Comparison of ENCODE assay signal across 13 cellular contexts in genomic region chr1:43766818-43767525, GRCh38. TPM values are rescaled to one million over a fixed set of nuclear protein-coding genes. Genes with fewer than 3 reads are reported as not detected.
A peak's percentile ranks its signal among the peaks of the same experiment; 100 is the strongest.
DNase-seq lines count a peak whose midpoint lies in the region; ATAC-seq and TF ChIP-seq lines count a peak whose summit lies in the region.
"Had no signal": no experiment of that assay in that cellular context is flagged by ENCODE, and none has a peak within 500 bp of the region (broad histone marks: within the 10 kb centered on the region; RNA-seq: fewer than 3 reads in every experiment).

No MANE protein-coding gene starts in this region.

- 49 to 51% methylated on average over 4 to 5 of the region's 5 CpGs for WGBS in mesodermal cell (ENCODE audit: insufficient coverage in 2 of 2), 2 experiments
- WGBS in suprapubic skin, result 77% methylated on average over 5 of the region's 5 CpGs

- intact Hi-C loops in activated T-helper 2 cell treated with anti-CD3 and anti-CD28 coated beads, Interferon-gamma antibody, Interleukin-2, Interleukin-4, amounts not matched to agents 10 μg/mL and 5 μg/mL and 100 μg/mL, durations not matched to agents 14 hours and 24 hours and 36 hours (cut with micrococcal nuclease), result no loop called here

- peaks cover 40% of the 10 kb centered on the region for H3K4me1 Mint-ChIP-seq in WTC11
- H3K4me1 Mint-ChIP-seq in activated T-helper 2 cell treated with anti-CD3 and anti-CD28 coated beads, Interferon-gamma antibody, Interleukin-2, Interleukin-4, amounts not matched to agents 10 μg/mL and 5 μg/mL and 100 μg/mL, durations not matched to agents 14 hours and 24 hours and 36 hours (ENCODE audit: low read depth), result peaks cover 3% of the 10 kb centered on the region

- H3K27me3 ChIP-seq in H7 (ENCODE audit: control insufficient read depth, insufficient read depth, low read length) (no peaks in the 10 kb centered on the region), suprapubic skin (no peaks in the 10 kb centered on the region)

- TF ChIP-seq POLR2A in suprapubic skin (IDR thresholded peaks at IDR 0.05), result no peak

- no peaks in the 10 kb centered on the region for H3K9me3 ChIP-seq in mesodermal cell (ENCODE audit: control insufficient read depth, low read length)
- H3K9me3 ChIP-seq in suprapubic skin, result no peaks in the 10 kb centered on the region

- H3K36me3 ChIP-seq in H7 (replicated peaks; ENCODE audit: control insufficient read depth, insufficient read depth, low read length), result no peaks in the 10 kb centered on the region
- H3K36me3 ChIP-seq in mesodermal cell (ENCODE audit: control insufficient read depth, insufficient read depth, low read length), result no peaks in the 10 kb centered on the region
- no peaks in the 10 kb centered on the region for H3K36me3 ChIP-seq in suprapubic skin

- H3K36me3 Mint-ChIP-seq in WTC11, result no peaks in the 10 kb centered on the region
- no peaks in the 10 kb centered on the region for H3K36me3 Mint-ChIP-seq in activated T-helper 2 cell treated with anti-CD3 and anti-CD28 coated beads, Interferon-gamma antibody, Interleukin-2, Interleukin-4, amounts not matched to agents 10 μg/mL and 5 μg/mL and 100 μg/mL, durations not matched to agents 14 hours and 24 hours and 36 hours (ENCODE audit: low read depth)

- CTCF ChIA-PET in WTC11 (lab: Charles Lee), result interaction anchor here (0.8 to 9.3 kb wide), 15 partner anchors 8 to 281 kb away, joined by 3 to 992 read pairs (median 5); partner anchors contain the start of genes ARTN, IPO13 and KDM4A

- TF ChIP-seq EP300 in suprapubic skin (IDR thresholded peaks at IDR 0.05), result no peak

- POLR2A ChIA-PET in WTC11 (lab: Charles Lee), result interaction anchor here (0.6 to 5.0 kb wide), 3 partner anchors 142 to 225 kb away, joined by 3 to 62 read pairs (median 3); partner anchors contain the start of genes ARTN and CCDC24

- H3K4me3 Mint-ChIP-seq in WTC11, result no peak overlapping the region
- no peak overlapping the region for H3K4me3 Mint-ChIP-seq in activated T-helper 2 cell treated with anti-CD3 and anti-CD28 coated beads, Interferon-gamma antibody, Interleukin-2, Interleukin-4, amounts not matched to agents 10 μg/mL and 5 μg/mL and 100 μg/mL, durations not matched to agents 14 hours and 24 hours and 36 hours (ENCODE audit: low read depth)

- no peaks in the 10 kb centered on the region for H3K9me3 Mint-ChIP-seq in WTC11
- no peaks in the 10 kb centered on the region for H3K9me3 Mint-ChIP-seq in activated T-helper 2 cell treated with anti-CD3 and anti-CD28 coated beads, Interferon-gamma antibody, Interleukin-2, Interleukin-4, amounts not matched to agents 10 μg/mL and 5 μg/mL and 100 μg/mL, durations not matched to agents 14 hours and 24 hours and 36 hours

- H3K27me3 Mint-ChIP-seq in WTC11 (ENCODE audit: low read depth), result no peaks in the 10 kb centered on the region
- H3K27me3 Mint-ChIP-seq in activated T-helper 2 cell treated with anti-CD3 and anti-CD28 coated beads, Interferon-gamma antibody, Interleukin-2, Interleukin-4, amounts not matched to agents 10 μg/mL and 5 μg/mL and 100 μg/mL, durations not matched to agents 14 hours and 24 hours and 36 hours (ENCODE audit: low read depth), result no peaks in the 10 kb centered on the region

- H3K27ac ChIP-seq in mesodermal cell (ENCODE audit: low read depth, low read length, severe bottlenecking) (peak overlapping the region; percentile 78), suprapubic skin (no peak overlapping the region)
- H3K27ac ChIP-seq: parathyroid adenoma had no signal

- H3K4me3 ChIP-seq in H7 (ENCODE audit: insufficient read depth, low read depth, low read length) (no peak overlapping the region), mesodermal cell (ENCODE audit: extremely low read depth, insufficient read depth, low read length, poor library complexity, severe bottlenecking) (no peak overlapping the region), suprapubic skin (no peak overlapping the region)
- H3K4me3 ChIP-seq: lung had no signal

- TF ChIP-seq CTCF in WTC11 (IDR thresholded peaks at IDR 0.05) (no peak), suprapubic skin (IDR thresholded peaks at IDR 0.05) (no peak)

- no peak overlapping the region for H3K27ac Mint-ChIP-seq in WTC11
- H3K27ac Mint-ChIP-seq in activated T-helper 2 cell treated with anti-CD3 and anti-CD28 coated beads, Interferon-gamma antibody, Interleukin-2, Interleukin-4, amounts not matched to agents 10 μg/mL and 5 μg/mL and 100 μg/mL, durations not matched to agents 14 hours and 24 hours and 36 hours, result no peak overlapping the region

- DNase-seq in H7, result peak; percentile 43
- peak; percentile 27 to 75 for DNase-seq in NCI-H524 (lab: John Stamatoyannopoulos, UW)
- DNase-seq in WTC11 (ENCODE audit: low spot score), result peak; percentile 16
- no peak for DNase-seq in activated T-helper 2 cell treated with anti-CD3 and anti-CD28 coated beads, Interferon-gamma antibody, Interleukin-2, Interleukin-4, amounts not matched to agents 10 μg/mL and 5 μg/mL and 100 μg/mL, durations not matched to agents 14 hours and 24 hours and 36 hours (ENCODE audit: low spot score)
- DNase-seq in suprapubic skin (ENCODE audit: low spot score in 2 of 2), result no peak
- DNase-seq: NCI-H1694 treated with DMSO at 0.1 percent for 48 hours; stimulated activated CD4-positive, alpha-beta T cell treated with anti-CD3 and anti-CD28 coated beads, Interleukin-2, amount 100 ng/mL, for 48 hours; stimulated activated naive CD4-positive, alpha-beta T cell had no signal

- peaks cover 36% of the 10 kb centered on the region for H3K4me1 ChIP-seq in mesodermal cell (ENCODE audit: control insufficient read depth, insufficient read depth, low read length, poor library complexity, severe bottlenecking)
- peaks cover 11% of the 10 kb centered on the region for H3K4me1 ChIP-seq in suprapubic skin

- ATAC-seq in WTC11 (peak; percentile 45), HG02642 (IDR thresholded peaks at IDR 0.05; ENCODE audit: poor library complexity, unreplicated experiment) (no peak), esophagus mucosa (no peak)

TF ChIP-seq in WTC11, 78 proteins besides CTCF, POLR2A, EP300 and RAD21:
- TF ChIP-seq PRDM15 (CRISPR knock-in tag; IDR thresholded peaks at IDR 0.05), result peak; percentile 68
- TF ChIP-seq ETV6 (CRISPR knock-in tag; IDR thresholded peaks at IDR 0.05), result 0 out of 2 replicates have a peak, but pooled peaks have one; percentile 21
- TF ChIP-seq MXD4 (CRISPR knock-in tag; IDR thresholded peaks at IDR 0.05; ENCODE audit: borderline replicate concordance), result no peak

RNA-seq across cellular contexts. Expression of gene ST3GAL3, which starts 59.6 kb away (rescaled TPM):
- 18.8 and 19.8 TPM in 2 replicates for total RNA-seq in H7 (2014; rRNA removed; shearing (Covaris generic))
- total RNA-seq in WTC11 (2021) (8.6 to 10.3 TPM (median 8.9 TPM) in 3 replicates), suprapubic skin (10 to 100 TPM in 2 of 4 donors, 1 to 10 TPM in 2; 6.3 to 21.0 (median 9.9) TPM), esophagus mucosa (5.5 TPM)
- 22.4 TPM for polyA plus RNA-seq in mesodermal cell (2013, experiment 1 of 2)
- 16.2 TPM for polyA plus RNA-seq in mesodermal cell (2013, experiment 2 of 2)
- 22.0 and 26.1 TPM in 2 replicates for total RNA-seq in activated T-helper 2 cell treated with anti-CD3 and anti-CD28 coated beads, Interferon-gamma antibody, Interleukin-2, Interleukin-4, amounts not matched to agents 10 μg/mL and 5 μg/mL and 100 μg/mL, durations not matched to agents 14 hours and 24 hours and 36 hours

Comparison
In these comparisons a context has a peak if more than half of its experiments do, and no peak if none do; other contexts are left out.
1. DNase-seq: peak in H7 (single experiment), NCI-H524 (2 of 2) and WTC11 (single experiment); none in activated T-helper 2 cell treated with anti-CD3 and anti-CD28 coated beads, Interferon-gamma antibody, Interleukin-2, Interleukin-4, amounts not matched to agents 10 μg/mL and 5 μg/mL and 100 μg/mL, durations not matched to agents 14 hours and 24 hours and 36 hours (single experiment) and suprapubic skin (0 of 2).